Comparison of ENCODE assay signal across 16 cellular contexts in genomic region chr12:6212086-6212485, GRCh38. TPM values are rescaled to one million over a fixed set of nuclear protein-coding genes. Genes with fewer than 3 reads are reported as not detected.
DNase-seq lines count a peak whose midpoint lies in the region; ATAC-seq and TF ChIP-seq lines count a peak whose summit lies in the region.
"Had no signal": no experiment of that assay in that cellular context is flagged by ENCODE, and none has a peak within 500 bp of the region (broad histone marks: within the 10 kb centered on the region; RNA-seq: fewer than 3 reads in every experiment).

No MANE protein-coding gene starts in this region.

- H3K36me3 ChIP-seq in breast epithelium (no peaks in the 10 kb centered on the region), mammary epithelial cell (ENCODE audit: insufficient read depth, low read length) (peaks cover 14% of the 10 kb centered on the region), trophoblast cell (ENCODE audit: control insufficient read depth in 1 of 2, insufficient read depth in 2 of 2, low read length in 2 of 2) (peaks cover 34 to 35% of the 10 kb centered on the region in 2 experiments)

- no peak overlapping the region for H3K27ac Mint-ChIP-seq in stimulated activated effector memory CD8-positive, alpha-beta T cell treated with anti-CD3 and anti-CD28 coated beads, Interleukin-12 subunit alpha, Interleukin-12 subunit beta, amount 100 ng/mL, for 72 hours
- no peak overlapping the region for H3K27ac Mint-ChIP-seq in glutamatergic neuron (ENCODE audit: unreplicated experiment)

- no peak overlapping the region for H3K4me2 ChIP-seq in mammary epithelial cell (ENCODE audit: insufficient read depth, low read depth, low read length)
- no peak overlapping the region for H3K4me2 ChIP-seq in trophoblast cell (ENCODE audit: low read length)

- CTCF ChIA-PET in mammary epithelial cell (lab: Charles Lee; ENCODE audit: low non-redundant PET): no interaction called here

- H3K9ac ChIP-seq in mammary epithelial cell (ENCODE audit: insufficient read depth, low read length): no peak overlapping the region
- no peak overlapping the region for H3K9ac ChIP-seq in trophoblast cell (ENCODE audit: low read length)

- peaks cover 12 to 37% of the 10 kb centered on the region in 2 donors for H3K4me1 ChIP-seq in breast epithelium
- peaks cover 54% of the 10 kb centered on the region for H3K4me1 ChIP-seq in mammary epithelial cell (ENCODE audit: insufficient read depth, low read length)
- H3K4me1 ChIP-seq in foreskin keratinocyte: peaks cover 43% of the 10 kb centered on the region
- H3K4me1 ChIP-seq in trophoblast cell (ENCODE audit: control insufficient read depth in 1 of 2, insufficient read depth in 2 of 2, low read length in 2 of 2): peaks cover 29 to 35% of the 10 kb centered on the region in 2 experiments

- no peaks in the 10 kb centered on the region for H4K20me1 ChIP-seq in mammary epithelial cell (ENCODE audit: insufficient read depth, low read length)

- H3K4me3 ChIP-seq in breast epithelium (no peak overlapping the region), mammary epithelial cell (replicated peaks in 1 of 3; ENCODE audit: insufficient read depth in 1 of 3, low read depth in 2 of 3, low read length in 3 of 3) (no peak overlapping the region), trophoblast cell (ENCODE audit: low read depth, low read length) (no peak overlapping the region)
- H3K4me3 ChIP-seq: adrenal gland, lung had no signal

- no peak overlapping the region for H3K4ac ChIP-seq in trophoblast cell (ENCODE audit: low read depth, low read length)

- H3K79me1 ChIP-seq in trophoblast cell (ENCODE audit: low read length): peaks cover 2% of the 10 kb centered on the region

- no peak overlapping the region for H2BK12ac ChIP-seq in trophoblast cell (ENCODE audit: low read length)

- H3K27me3 ChIP-seq in breast epithelium (no peaks in the 10 kb centered on the region), mammary epithelial cell (ENCODE audit: insufficient read depth, low read length) (no peaks in the 10 kb centered on the region), foreskin keratinocyte (no peaks in the 10 kb centered on the region), trophoblast cell (ENCODE audit: insufficient read depth, low read length) (no peaks in the 10 kb centered on the region)
- H3K27me3 ChIP-seq: adrenal gland had no signal

- no peaks in the 10 kb centered on the region for H3K9me3 Mint-ChIP-seq in stimulated activated effector memory CD8-positive, alpha-beta T cell treated with anti-CD3 and anti-CD28 coated beads, Interleukin-12 subunit alpha, Interleukin-12 subunit beta, amount 100 ng/mL, for 72 hours
- H3K9me3 Mint-ChIP-seq in glutamatergic neuron (ENCODE audit: unreplicated experiment): peaks cover 10% of the 10 kb centered on the region

- H4K8ac ChIP-seq in trophoblast cell (ENCODE audit: low read depth, low read length): no peak overlapping the region

- no peak overlapping the region for H2BK5ac ChIP-seq in trophoblast cell (ENCODE audit: low read depth, low read length, poor library complexity)

- no peak overlapping the region for H2BK120ac ChIP-seq in trophoblast cell (ENCODE audit: insufficient read depth, low read length, poor library complexity)

- no peak overlapping the region for H3K14ac ChIP-seq in trophoblast cell (ENCODE audit: low read length)

- no peak for ATAC-seq in foreskin keratinocyte
- no peak for ATAC-seq in stimulated activated effector memory CD8-positive, alpha-beta T cell treated with anti-CD3 and anti-CD28 coated beads, Interleukin-12 subunit alpha, Interleukin-12 subunit beta, amount 100 ng/mL, for 72 hours

- TF ChIP-seq POLR2A in breast epithelium (IDR thresholded peaks at IDR 0.05): no peak

- no peak for DNase-seq in breast epithelium (ENCODE audit: low spot score in 2 of 2)
- DNase-seq in mammary epithelial cell: no peak
- DNase-seq in foreskin keratinocyte: no peak
- DNase-seq in trophoblast cell: no peak
- DNase-seq in stimulated activated effector memory CD8-positive, alpha-beta T cell treated with anti-CD3 and anti-CD28 coated beads, Interleukin-12 subunit alpha, Interleukin-12 subunit beta, amount 100 ng/mL, for 72 hours (ENCODE audit: low spot score in 2 of 2): no peak
- no peak for DNase-seq in glutamatergic neuron
- no peak for DNase-seq in SIG-M5 (lab: John Stamatoyannopoulos, UW)
- DNase-seq in NCI-H2029 (lab: John Stamatoyannopoulos, UW): no peak
- DNase-seq: 8988T; adrenal gland; Caco-2; effector memory CD4-positive, alpha-beta T cell; head of caudate nucleus; NCI-H2081 treated with DMSO at 0.1 percent for 48 hours; stimulated activated naive CD4-positive, alpha-beta T cell had no signal

- dilution Hi-C loops in mammary epithelial cell (cut with HindIII; ENCODE audit: low sequenced_read_pairs): no loop called here

- peaks cover 11% of the 10 kb centered on the region for H3K27me3 Mint-ChIP-seq in glutamatergic neuron (ENCODE audit: unreplicated experiment)

- WGBS in mammary epithelial cell (ENCODE audit: low coverage, missing lambda C conversion rate): 72% methylated on average over 5 of the region's 7 CpGs
- WGBS in trophoblast cell (ENCODE audit: extremely low coverage, insufficient coverage, insufficient read length): no CpG with 5 or more reads among the region's 7 CpGs

- intact Hi-C loops in breast epithelium (cut with DNase I; ENCODE audit: low total_unique reads): loop anchor here (10.0 kb wide), 1 partner anchor 63 kb away; no protein-coding TSS in a partner anchor
- intact Hi-C loops in mammary epithelial cell (cut with micrococcal nuclease): loop anchor here (10.0 kb wide), 1 partner anchor 163 kb away; the partner anchor contains the start of gene SCNN1A

- no peaks in the 10 kb centered on the region for H3K36me3 Mint-ChIP-seq in stimulated activated effector memory CD8-positive, alpha-beta T cell treated with anti-CD3 and anti-CD28 coated beads, Interleukin-12 subunit alpha, Interleukin-12 subunit beta, amount 100 ng/mL, for 72 hours
- H3K36me3 Mint-ChIP-seq in glutamatergic neuron (ENCODE audit: unreplicated experiment): no peaks in the 10 kb centered on the region

- H2AFZ ChIP-seq in mammary epithelial cell (ENCODE audit: low read depth, low read length) (no peak overlapping the region), trophoblast cell (ENCODE audit: insufficient read depth, low read length, poor library complexity) (no peak overlapping the region)

- H3K9me3 ChIP-seq in breast epithelium: no peaks in the 10 kb centered on the region
- no peaks in the 10 kb centered on the region for H3K9me3 ChIP-seq in mammary epithelial cell (replicated peaks; ENCODE audit: insufficient read depth, low read length)
- H3K9me3 ChIP-seq in trophoblast cell (ENCODE audit: insufficient read depth, low read depth, low read length): peaks cover 2% of the 10 kb centered on the region
- H3K9me3 ChIP-seq: adrenal gland, Caco-2 had no signal

- H2AK5ac ChIP-seq in trophoblast cell (ENCODE audit: low read length): no peak overlapping the region

- H4K91ac ChIP-seq in trophoblast cell (ENCODE audit: low read depth, low read length): no peak overlapping the region

- H3K23ac ChIP-seq in trophoblast cell (ENCODE audit: low read length): no peak overlapping the region

- BruUV-seq in mammary epithelial cell (replicated peaks; lab: Mats Ljungman, UMichigan): no TSS peak

- TF ChIP-seq CTCF in breast epithelium (IDR thresholded peaks at IDR 0.05) (no peak), mammary epithelial cell (conservative IDR thresholded peaks at IDR 0.05 in 1 of 2, IDR thresholded peaks at IDR 0.05 in 1 of 2; ENCODE audit: extremely low read depth in 1 of 2, insufficient read depth in 1 of 2, low read depth in 1 of 2, low read length in 2 of 2) (no peak), foreskin keratinocyte (conservative IDR thresholded peaks at IDR 0.05) (no peak), glutamatergic neuron (IDR thresholded peaks at IDR 0.05; ENCODE audit: partially characterized antibody, unreplicated experiment) (no peak)

- H3K4me1 Mint-ChIP-seq in stimulated activated effector memory CD8-positive, alpha-beta T cell treated with anti-CD3 and anti-CD28 coated beads, Interleukin-12 subunit alpha, Interleukin-12 subunit beta, amount 100 ng/mL, for 72 hours: peaks cover 6% of the 10 kb centered on the region
- H3K4me1 Mint-ChIP-seq in glutamatergic neuron (ENCODE audit: low read depth, unreplicated experiment): peaks cover 32% of the 10 kb centered on the region

- in situ Hi-C loops in mammary epithelial cell (cut with MboI; ENCODE audit: low sequenced_read_pairs in 2 of 2): no loop called here

- H3K4me3 Mint-ChIP-seq in stimulated activated effector memory CD8-positive, alpha-beta T cell treated with anti-CD3 and anti-CD28 coated beads, Interleukin-12 subunit alpha, Interleukin-12 subunit beta, amount 100 ng/mL, for 72 hours: no peak overlapping the region
- no peak overlapping the region for H3K4me3 Mint-ChIP-seq in glutamatergic neuron (ENCODE audit: unreplicated experiment)

- peak overlapping the region; percentile 28 to 96 for H3K27ac ChIP-seq in breast epithelium
- no peak overlapping the region for H3K27ac ChIP-seq in mammary epithelial cell (ENCODE audit: insufficient read depth, low read depth, low read length)
- H3K27ac ChIP-seq in foreskin keratinocyte: peak overlapping the region; percentile 96
- H3K27ac ChIP-seq in trophoblast cell (ENCODE audit: low read depth, low read length): no peak overlapping the region

- no peak overlapping the region for H4K12ac ChIP-seq in trophoblast cell (ENCODE audit: low read depth, low read length)

- H3K79me2 ChIP-seq in mammary epithelial cell (ENCODE audit: insufficient read depth, low read length) (peaks cover 89% of the 10 kb centered on the region), trophoblast cell (ENCODE audit: control insufficient read depth, insufficient read depth, low read length, poor library complexity) (peaks cover 17% of the 10 kb centered on the region)

- peak overlapping the region; percentile 10 for H3K18ac ChIP-seq in trophoblast cell (ENCODE audit: low read length)

RNA-seq across cellular contexts. Expression of gene CD9, which starts 11.9 kb away (rescaled TPM):
- 100 to 1,000 TPM in 2 of 3 donors, 10 to 100 TPM in 1; 91.1 to 436 (median 243) TPM for total RNA-seq in breast epithelium
- total RNA-seq in mammary epithelial cell: 100 to 1,000 TPM; 351 to 470 TPM
- polyA plus RNA-seq in mammary epithelial cell: 775 TPM
- 463 TPM for polyA minus RNA-seq in mammary epithelial cell
- total RNA-seq in foreskin keratinocyte: 577 and 589 TPM in 2 replicates
- 620 and 648 TPM in 2 replicates for polyA plus RNA-seq in foreskin keratinocyte
- 675 and 739 TPM in 2 replicates for polyA plus RNA-seq in trophoblast cell (2013)
- 17.6 TPM for total RNA-seq in glutamatergic neuron (ENCODE audit: unreplicated experiment)

Comparison
In these comparisons a context has a peak if more than half of its experiments do, and no peak if none do; other contexts are left out.
1. H3K27ac ChIP-seq: peak in breast epithelium (2 of 2) and foreskin keratinocyte (single experiment); none in mammary epithelial cell (single experiment) and trophoblast cell (single experiment).